ENCODE assay signal across 1 cellular context in the genomic region with DNA sequence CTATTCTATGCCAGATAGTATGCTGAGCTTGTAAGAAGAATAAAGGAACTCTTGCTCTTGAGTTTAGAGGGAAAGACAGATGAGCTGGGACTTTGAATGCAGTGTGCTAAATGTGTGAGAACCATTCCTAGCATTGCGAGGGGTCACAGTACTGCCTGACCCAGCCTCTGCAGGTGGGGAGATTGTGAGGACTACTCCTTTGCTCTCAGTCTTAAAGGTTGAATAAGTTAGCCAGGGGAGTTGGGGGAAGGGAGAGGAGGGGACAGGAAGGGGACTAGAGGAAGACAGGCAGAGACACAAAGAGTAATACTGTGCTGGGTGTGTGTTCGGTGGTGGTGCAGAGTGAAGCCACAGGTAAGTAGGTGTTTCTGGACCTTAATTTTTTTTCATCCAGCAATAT.
TF ChIP-seq lines count a peak whose summit lies in the region.

No MANE protein-coding gene starts in this region.

TF ChIP-seq in WTC11, 78 proteins besides CTCF, POLR2A, EP300 and RAD21 (continued from another document):
- TF ChIP-seq, protein P1, sequence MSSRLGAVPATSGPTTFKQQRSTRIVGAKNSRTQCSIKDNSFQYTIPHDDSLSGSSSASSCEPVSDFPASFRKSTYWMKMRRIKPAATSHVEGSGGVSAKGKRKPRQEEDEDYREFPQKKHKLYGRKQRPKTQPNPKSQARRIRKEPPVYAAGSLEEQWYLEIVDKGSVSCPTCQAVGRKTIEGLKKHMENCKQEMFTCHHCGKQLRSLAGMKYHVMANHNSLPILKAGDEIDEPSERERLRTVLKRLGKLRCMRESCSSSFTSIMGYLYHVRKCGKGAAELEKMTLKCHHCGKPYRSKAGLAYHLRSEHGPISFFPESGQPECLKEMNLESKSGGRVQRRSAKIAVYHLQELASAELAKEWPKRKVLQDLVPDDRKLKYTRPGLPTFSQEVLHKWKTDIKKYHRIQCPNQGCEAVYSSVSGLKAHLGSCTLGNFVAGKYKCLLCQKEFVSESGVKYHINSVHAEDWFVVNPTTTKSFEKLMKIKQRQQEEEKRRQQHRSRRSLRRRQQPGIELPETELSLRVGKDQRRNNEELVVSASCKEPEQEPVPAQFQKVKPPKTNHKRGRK (CRISPR knock-in tag; IDR thresholded peaks at IDR 0.05; ENCODE audit: borderline replicate concordance): no peak
- TF ChIP-seq, protein P2, sequence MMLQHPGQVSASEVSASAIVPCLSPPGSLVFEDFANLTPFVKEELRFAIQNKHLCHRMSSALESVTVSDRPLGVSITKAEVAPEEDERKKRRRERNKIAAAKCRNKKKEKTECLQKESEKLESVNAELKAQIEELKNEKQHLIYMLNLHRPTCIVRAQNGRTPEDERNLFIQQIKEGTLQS (CRISPR knock-in tag; conservative IDR thresholded peaks at IDR 0.05): no peak
- TF ChIP-seq, protein P3, sequence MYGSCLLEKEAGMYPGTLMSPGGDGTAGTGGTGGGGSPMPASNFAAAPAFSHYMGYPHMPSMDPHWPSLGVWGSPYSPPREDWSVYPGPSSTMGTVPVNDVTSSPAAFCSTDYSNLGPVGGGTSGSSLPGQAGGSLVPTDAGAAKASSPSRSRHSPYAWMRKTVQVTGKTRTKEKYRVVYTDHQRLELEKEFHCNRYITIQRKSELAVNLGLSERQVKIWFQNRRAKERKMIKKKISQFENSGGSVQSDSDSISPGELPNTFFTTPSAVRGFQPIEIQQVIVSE (CRISPR knock-in tag; IDR thresholded peaks at IDR 0.05; ENCODE audit: borderline replicate concordance): no peak
- TF ChIP-seq, protein P4, sequence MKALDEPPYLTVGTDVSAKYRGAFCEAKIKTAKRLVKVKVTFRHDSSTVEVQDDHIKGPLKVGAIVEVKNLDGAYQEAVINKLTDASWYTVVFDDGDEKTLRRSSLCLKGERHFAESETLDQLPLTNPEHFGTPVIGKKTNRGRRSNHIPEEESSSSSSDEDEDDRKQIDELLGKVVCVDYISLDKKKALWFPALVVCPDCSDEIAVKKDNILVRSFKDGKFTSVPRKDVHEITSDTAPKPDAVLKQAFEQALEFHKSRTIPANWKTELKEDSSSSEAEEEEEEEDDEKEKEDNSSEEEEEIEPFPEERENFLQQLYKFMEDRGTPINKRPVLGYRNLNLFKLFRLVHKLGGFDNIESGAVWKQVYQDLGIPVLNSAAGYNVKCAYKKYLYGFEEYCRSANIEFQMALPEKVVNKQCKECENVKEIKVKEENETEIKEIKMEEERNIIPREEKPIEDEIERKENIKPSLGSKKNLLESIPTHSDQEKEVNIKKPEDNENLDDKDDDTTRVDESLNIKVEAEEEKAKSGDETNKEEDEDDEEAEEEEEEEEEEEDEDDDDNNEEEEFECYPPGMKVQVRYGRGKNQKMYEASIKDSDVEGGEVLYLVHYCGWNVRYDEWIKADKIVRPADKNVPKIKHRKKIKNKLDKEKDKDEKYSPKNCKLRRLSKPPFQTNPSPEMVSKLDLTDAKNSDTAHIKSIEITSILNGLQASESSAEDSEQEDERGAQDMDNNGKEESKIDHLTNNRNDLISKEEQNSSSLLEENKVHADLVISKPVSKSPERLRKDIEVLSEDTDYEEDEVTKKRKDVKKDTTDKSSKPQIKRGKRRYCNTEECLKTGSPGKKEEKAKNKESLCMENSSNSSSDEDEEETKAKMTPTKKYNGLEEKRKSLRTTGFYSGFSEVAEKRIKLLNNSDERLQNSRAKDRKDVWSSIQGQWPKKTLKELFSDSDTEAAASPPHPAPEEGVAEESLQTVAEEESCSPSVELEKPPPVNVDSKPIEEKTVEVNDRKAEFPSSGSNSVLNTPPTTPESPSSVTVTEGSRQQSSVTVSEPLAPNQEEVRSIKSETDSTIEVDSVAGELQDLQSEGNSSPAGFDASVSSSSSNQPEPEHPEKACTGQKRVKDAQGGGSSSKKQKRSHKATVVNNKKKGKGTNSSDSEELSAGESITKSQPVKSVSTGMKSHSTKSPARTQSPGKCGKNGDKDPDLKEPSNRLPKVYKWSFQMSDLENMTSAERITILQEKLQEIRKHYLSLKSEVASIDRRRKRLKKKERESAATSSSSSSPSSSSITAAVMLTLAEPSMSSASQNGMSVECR (CRISPR knock-in tag; IDR thresholded peaks at IDR 0.05; ENCODE audit: borderline replicate concordance): no peak
- TF ChIP-seq ZNF219 (CRISPR knock-in tag; IDR thresholded peaks at IDR 0.05; ENCODE audit: borderline replicate concordance) (no peak), PRRX2 (CRISPR knock-in tag; IDR thresholded peaks at IDR 0.05) (no peak), CREB1 (CRISPR knock-in tag; IDR thresholded peaks at IDR 0.05) (no peak), ZNF416 (CRISPR knock-in tag; IDR thresholded peaks at IDR 0.05) (no peak), ZNF396 (CRISPR knock-in tag; IDR thresholded peaks at IDR 0.05; ENCODE audit: borderline replicate concordance) (no peak), TCF7 (CRISPR knock-in tag; IDR thresholded peaks at IDR 0.05; ENCODE audit: low read depth) (no peak), ATF1 (CRISPR knock-in tag; IDR thresholded peaks at IDR 0.05) (no peak)
- TF ChIP-seq, protein P5, sequence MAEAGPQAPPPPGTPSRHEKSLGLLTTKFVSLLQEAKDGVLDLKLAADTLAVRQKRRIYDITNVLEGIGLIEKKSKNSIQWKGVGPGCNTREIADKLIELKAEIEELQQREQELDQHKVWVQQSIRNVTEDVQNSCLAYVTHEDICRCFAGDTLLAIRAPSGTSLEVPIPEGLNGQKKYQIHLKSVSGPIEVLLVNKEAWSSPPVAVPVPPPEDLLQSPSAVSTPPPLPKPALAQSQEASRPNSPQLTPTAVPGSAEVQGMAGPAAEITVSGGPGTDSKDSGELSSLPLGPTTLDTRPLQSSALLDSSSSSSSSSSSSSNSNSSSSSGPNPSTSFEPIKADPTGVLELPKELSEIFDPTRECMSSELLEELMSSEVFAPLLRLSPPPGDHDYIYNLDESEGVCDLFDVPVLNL (CRISPR knock-in tag; IDR thresholded peaks at IDR 0.05; ENCODE audit: borderline replicate concordance, low read depth): no peak
